8 cellular contexts compared by ENCODE assay signal in the genomic region with DNA sequence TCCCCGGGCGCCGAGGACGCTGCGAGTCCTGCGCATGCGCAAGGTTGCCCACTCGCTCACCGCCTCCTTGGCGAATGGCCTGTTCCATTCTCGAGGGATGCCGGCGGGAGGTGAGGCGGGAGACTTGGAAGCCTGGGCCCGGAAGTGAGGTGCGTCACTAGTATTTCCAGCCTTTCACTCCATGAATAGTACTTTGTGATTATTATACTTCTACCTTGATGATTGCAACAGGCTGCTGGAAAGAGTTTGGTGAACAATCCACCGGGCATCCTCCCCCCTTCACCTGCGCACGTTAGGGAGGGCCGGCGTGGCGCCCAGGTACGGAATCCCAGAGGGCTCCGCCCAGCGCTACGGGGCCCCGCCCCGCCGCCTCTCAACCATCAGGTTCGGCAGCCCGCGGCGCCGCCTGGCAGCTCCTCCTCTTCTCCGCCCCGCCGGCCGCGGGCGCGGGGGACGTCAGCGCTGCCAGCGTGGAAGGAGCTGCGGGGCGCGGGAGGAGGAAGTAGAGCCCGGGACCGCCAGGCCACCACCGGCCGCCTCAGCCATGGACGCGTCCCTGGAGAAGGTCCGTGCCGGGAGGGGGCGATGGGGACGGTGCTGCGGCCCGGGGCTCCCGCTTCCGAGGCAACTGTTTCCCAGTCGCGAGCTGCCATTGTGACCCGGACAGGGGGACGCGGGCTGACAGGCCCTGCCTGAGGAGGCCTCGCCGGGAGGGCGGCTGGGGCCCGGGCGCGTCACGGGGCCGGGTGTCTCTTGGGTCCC. TPM values are rescaled to one million over a fixed set of nuclear protein-coding genes. Genes with fewer than 3 reads are reported as not detected.
DNase-seq lines count a peak whose midpoint lies in the region; ATAC-seq and TF ChIP-seq lines count a peak whose summit lies in the region.
"Not testable (repeated sequence)": the region's sequence is repeated elsewhere in the genome, so short reads cannot be mapped to it uniquely, and the experiment has no call there.

A gene with protein sequence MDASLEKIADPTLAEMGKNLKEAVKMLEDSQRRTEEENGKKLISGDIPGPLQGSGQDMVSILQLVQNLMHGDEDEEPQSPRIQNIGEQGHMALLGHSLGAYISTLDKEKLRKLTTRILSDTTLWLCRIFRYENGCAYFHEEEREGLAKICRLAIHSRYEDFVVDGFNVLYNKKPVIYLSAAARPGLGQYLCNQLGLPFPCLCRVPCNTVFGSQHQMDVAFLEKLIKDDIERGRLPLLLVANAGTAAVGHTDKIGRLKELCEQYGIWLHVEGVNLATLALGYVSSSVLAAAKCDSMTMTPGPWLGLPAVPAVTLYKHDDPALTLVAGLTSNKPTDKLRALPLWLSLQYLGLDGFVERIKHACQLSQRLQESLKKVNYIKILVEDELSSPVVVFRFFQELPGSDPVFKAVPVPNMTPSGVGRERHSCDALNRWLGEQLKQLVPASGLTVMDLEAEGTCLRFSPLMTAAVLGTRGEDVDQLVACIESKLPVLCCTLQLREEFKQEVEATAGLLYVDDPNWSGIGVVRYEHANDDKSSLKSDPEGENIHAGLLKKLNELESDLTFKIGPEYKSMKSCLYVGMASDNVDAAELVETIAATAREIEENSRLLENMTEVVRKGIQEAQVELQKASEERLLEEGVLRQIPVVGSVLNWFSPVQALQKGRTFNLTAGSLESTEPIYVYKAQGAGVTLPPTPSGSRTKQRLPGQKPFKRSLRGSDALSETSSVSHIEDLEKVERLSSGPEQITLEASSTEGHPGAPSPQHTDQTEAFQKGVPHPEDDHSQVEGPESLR (plus strand): TSS at position 371 of the 762 bp plus-strand sequence. CDS start 174 bp downstream, at position 545.

- DNase-seq in CD1c-positive myeloid dendritic cell (ENCODE audit: extremely low spot score) (peak; percentile 99), NCI-H82 (lab: John Stamatoyannopoulos, UW) (peak; percentile 98), dermis microvascular lymphatic vessel endothelial cell (ENCODE audit: low read depth in 2 of 2) (peak; percentile 69 to 91)
- DNase-seq in activated CD4-positive, alpha-beta T cell treated with anti-CD3 and anti-CD28 coated beads, Interleukin-2, amount 50 U/mL, for 48 hours: peak; percentile 99 to 100
- DNase-seq in stimulated activated CD4-positive, alpha-beta T cell treated with anti-CD3 and anti-CD28 coated beads, Interleukin-4, amount 100 ng/mL, for 1 hour: peak; percentile 99

- peak within 1 kb of the TSS; percentile 43 to 83 for H3K9ac ChIP-seq in liver (ENCODE audit: low read depth in 1 of 2, low read length in 2 of 2)

- TF ChIP-seq CTCF in liver (IDR thresholded peaks at IDR 0.05; ENCODE audit: low read depth, low read length, missing input control): not testable (repeated sequence)

- under 1% methylated on average over 74 of the region's 74 CpGs for WGBS in liver

- TF ChIP-seq RAD21 in liver (IDR thresholded peaks at IDR 0.05): peak in 1 of 2 donors; percentile 23

- peaks cover 2 to 33% (median 25%) of the 10 kb centered on the region in 4 donors for H3K4me1 ChIP-seq in liver (ENCODE audit: control insufficient read depth in 4 of 4, insufficient read depth in 4 of 4, low read length in 3 of 4)

- H3K4me3 ChIP-seq in liver (ENCODE audit: low read depth in 1 of 3, low read length in 3 of 3): peak within 1 kb of the TSS; percentile 69 to 85 (median 79)

- peak within 1 kb of the TSS; percentile 86 to 94 for H3K27ac ChIP-seq in liver (ENCODE audit: low read depth in 1 of 2, low read length in 2 of 2)

- H3K9me3 ChIP-seq in liver (ENCODE audit: control insufficient read depth in 4 of 4, low read length in 3 of 4): not testable (repeated sequence)

- H3K36me3 ChIP-seq in liver (ENCODE audit: control insufficient read depth in 4 of 4, insufficient read depth in 3 of 4, low read depth in 1 of 4, low read length in 3 of 4): not testable (repeated sequence)

- H3K27me3 ChIP-seq in liver (ENCODE audit: control insufficient read depth in 4 of 4, insufficient read depth in 4 of 4, low read length in 3 of 4): not testable (repeated sequence)

- peak; percentile 88 for ATAC-seq in GM19438 (IDR thresholded peaks at IDR 0.05; ENCODE audit: low read depth, unreplicated experiment)
- ATAC-seq in HG03571 (IDR thresholded peaks at IDR 0.05; ENCODE audit: unreplicated experiment): peak; percentile 94

TF ChIP-seq in liver, 16 proteins besides CTCF, POLR2A, EP300 and RAD21:
- TF ChIP-seq SP1 (IDR thresholded peaks at IDR 0.05) (peak; percentile 66), YY1 (IDR thresholded peaks at IDR 0.05) (peak; percentile 63)

RNA-seq across cellular contexts. Expression of the gene that starts here (rescaled TPM):
- total RNA-seq in dermis microvascular lymphatic vessel endothelial cell (79.7 and 113 TPM in 2 replicates), liver (100 to 1,000 TPM in 1 of 2 donors, 10 to 100 TPM in 1; 44.7 to 165 TPM)
- polyA plus RNA-seq in liver: 10 to 100 TPM; 52.4 to 63.7 TPM

Comparison
In these comparisons a context has a peak if more than half of its experiments do, and no peak if none do; other contexts are left out.
1. Peak in every context shown above with its lines: DNase-seq, ATAC-seq, H3K4me3 ChIP-seq and H3K27ac ChIP-seq.